Comparison of ENCODE assay signal across 18 cellular contexts in genomic region chr12:76018672-76019071, GRCh38. TPM values are rescaled to one million over a fixed set of nuclear protein-coding genes. Genes with fewer than 3 reads are reported as not detected.
DNase-seq lines count a peak whose midpoint lies in the region; ATAC-seq and TF ChIP-seq lines count a peak whose summit lies in the region.
"Had no signal": no experiment of that assay in that cellular context is flagged by ENCODE, and none has a peak within 500 bp of the region (broad histone marks: within the 10 kb centered on the region; RNA-seq: fewer than 3 reads in every experiment).

No MANE protein-coding gene starts in this region.

- H3K36me3 Mint-ChIP-seq in WTC11 (no peaks in the 10 kb centered on the region), immature natural killer cell (no peaks in the 10 kb centered on the region), type B pancreatic cell (no peaks in the 10 kb centered on the region)
- H3K36me3 Mint-ChIP-seq: brain had no signal

- WGBS in heart right ventricle, 2 donors = 29 to 66% methylated on average over 1 of the region's 1 CpG
- WGBS in right cardiac atrium = 81% methylated on average over 1 of the region's 1 CpG

- intact Hi-C loops in heart right ventricle (cut with DNase I) = no loop called here
- intact Hi-C loops in right cardiac atrium (cut with DNase I) = no loop called here

- H3K9me3 Mint-ChIP-seq in WTC11 (no peaks in the 10 kb centered on the region), immature natural killer cell (no peaks in the 10 kb centered on the region), type B pancreatic cell (peaks cover 4% of the 10 kb centered on the region)

- POLR2A ChIA-PET in WTC11 (lab: Charles Lee) = no interaction called here

- ATAC-seq in heart right ventricle = no peak
- no peak for ATAC-seq in right cardiac atrium
- ATAC-seq in WTC11 = no peak
- ATAC-seq in HG02981 (IDR thresholded peaks at IDR 0.05; ENCODE audit: unreplicated experiment) = no peak
- ATAC-seq: foreskin keratinocyte, mucosa of descending colon had no signal

- H3K27ac Mint-ChIP-seq in WTC11 = peak overlapping the region; percentile 73
- H3K27ac Mint-ChIP-seq in immature natural killer cell = peak overlapping the region; percentile 10 to 97 (median 77)
- peak overlapping the region; percentile 39 for H3K27ac Mint-ChIP-seq in type B pancreatic cell

- H3K4me3 Mint-ChIP-seq in WTC11 (no peak overlapping the region), immature natural killer cell (peak overlapping the region in 1 of 5 donors; percentile 51), type B pancreatic cell (peak overlapping the region; percentile 2)

- in situ Hi-C loops in KBM-7 (cut with MboI; ENCODE audit: low pct_unique_long_range_greater_than_20kb, low sequenced_read_pairs) = no loop called here

- peak overlapping the region in 6 of 10 donors; percentile 9 to 75 (median 65) for H3K27ac ChIP-seq in heart right ventricle
- no peak overlapping the region for H3K27ac ChIP-seq in right cardiac atrium (ENCODE audit: low read length)
- H3K27ac ChIP-seq: parathyroid adenoma had no signal

- H3K4me1 Mint-ChIP-seq in WTC11 = peaks cover 57% of the 10 kb centered on the region
- H3K4me1 Mint-ChIP-seq in immature natural killer cell = peaks cover 32 to 43% of the 10 kb centered on the region in 2 donors
- H3K4me1 Mint-ChIP-seq in type B pancreatic cell (ENCODE audit: unreplicated experiment) = peaks cover 42% of the 10 kb centered on the region

- CTCF ChIA-PET in WTC11 (lab: Charles Lee) = no interaction called here

- H3K9me3 ChIP-seq in heart right ventricle (no peaks in the 10 kb centered on the region), right cardiac atrium (ENCODE audit: control insufficient read depth, low read length) (no peaks in the 10 kb centered on the region)
- H3K9me3 ChIP-seq: mucosa of descending colon had no signal

- no peaks in the 10 kb centered on the region for H3K36me3 ChIP-seq in heart right ventricle

- H3K4me3 ChIP-seq in heart right ventricle = no peak overlapping the region
- H3K4me3 ChIP-seq in right cardiac atrium (ENCODE audit: low read length) = no peak overlapping the region
- H3K4me3 ChIP-seq: GM23248, mucosa of descending colon had no signal

- no peaks in the 10 kb centered on the region for H3K27me3 ChIP-seq in heart right ventricle
- H3K27me3 ChIP-seq in right cardiac atrium (ENCODE audit: control insufficient read depth, insufficient read depth) = no peaks in the 10 kb centered on the region
- H3K27me3 ChIP-seq: foreskin keratinocyte had no signal

- DNase-seq in heart right ventricle (no peak), right cardiac atrium (no peak), WTC11 (ENCODE audit: low spot score) (no peak), immature natural killer cell (no peak), type B pancreatic cell (ENCODE audit: extremely low spot score, unreplicated experiment) (no peak), KBM-7 (no peak), NCI-H1436 treated with DMSO at 0.1 percent for 48 hours (lab: John Stamatoyannopoulos, UW) (no peak)
- DNase-seq: activated CD4-positive, alpha-beta T cell treated with anti-CD3 and anti-CD28 coated beads for 48 hours; activated gamma-delta T cell; effector CD4-positive, alpha-beta T cell; mucosa of descending colon; NCI-H2107; substantia nigra had no signal

- peaks cover 0 to 34% (median 4%) of the 10 kb centered on the region in 9 donors for H3K4me1 ChIP-seq in heart right ventricle
- no peaks in the 10 kb centered on the region for H3K4me1 ChIP-seq in right cardiac atrium (ENCODE audit: control insufficient read depth, insufficient read depth, low read length)
- H3K4me1 ChIP-seq: parathyroid adenoma had no signal

- H3K27me3 Mint-ChIP-seq in WTC11 (ENCODE audit: low read depth) = no peaks in the 10 kb centered on the region
- peaks cover 8 to 20% (median 19%) of the 10 kb centered on the region in 3 donors for H3K27me3 Mint-ChIP-seq in immature natural killer cell (ENCODE audit: low read depth in 3 of 3)
- H3K27me3 Mint-ChIP-seq in type B pancreatic cell = no peaks in the 10 kb centered on the region

- TF ChIP-seq CTCF in heart right ventricle (IDR thresholded peaks at IDR 0.05) (no peak), WTC11 (IDR thresholded peaks at IDR 0.05) (no peak), type B pancreatic cell (conservative IDR thresholded peaks at IDR 0.05) (no peak)

TF ChIP-seq in WTC11, 78 proteins besides CTCF, POLR2A, EP300 and RAD21:
- TF ChIP-seq ZNF121 (CRISPR knock-in tag; IDR thresholded peaks at IDR 0.05) = no peak
TF ChIP-seq in WTC11: peak in this region for 0.

RNA-seq across cellular contexts. Expression of gene PHLDA1, which starts 12.9 kb away (rescaled TPM):
- total RNA-seq in heart right ventricle (10 to 100 TPM in 8 of 10 donors, 1 to 10 TPM in 2; 1.5 to 43.5 (median 23.3) TPM), right cardiac atrium (1 to 10 TPM; 2.0 to 5.9 (median 3.5) TPM), WTC11 (2021) (34.9 to 51.3 TPM (median 51.1 TPM) in 3 replicates), type B pancreatic cell (ENCODE audit: low replicate concordance) (67.5 and 108 TPM in 2 replicates)
- polyA plus RNA-seq in heart right ventricle (1 to 10 TPM; 2.5 to 4.7 TPM), right cardiac atrium (3.9 TPM), immature natural killer cell (1 to 10 TPM in 1 of 3 donors, under 1 TPM in 2; 0.59 to 1.4 (median 0.92) TPM)
